2 cellular contexts compared by ENCODE assay signal in genomic region chr2:88448248-88448647, GRCh38.
TF ChIP-seq lines count a peak whose summit lies in the region.

No MANE protein-coding gene starts in this region.

TF ChIP-seq in A549, 52 proteins besides CTCF, POLR2A, EP300 and RAD21 (continued from another document):
- TF ChIP-seq, protein P1, sequence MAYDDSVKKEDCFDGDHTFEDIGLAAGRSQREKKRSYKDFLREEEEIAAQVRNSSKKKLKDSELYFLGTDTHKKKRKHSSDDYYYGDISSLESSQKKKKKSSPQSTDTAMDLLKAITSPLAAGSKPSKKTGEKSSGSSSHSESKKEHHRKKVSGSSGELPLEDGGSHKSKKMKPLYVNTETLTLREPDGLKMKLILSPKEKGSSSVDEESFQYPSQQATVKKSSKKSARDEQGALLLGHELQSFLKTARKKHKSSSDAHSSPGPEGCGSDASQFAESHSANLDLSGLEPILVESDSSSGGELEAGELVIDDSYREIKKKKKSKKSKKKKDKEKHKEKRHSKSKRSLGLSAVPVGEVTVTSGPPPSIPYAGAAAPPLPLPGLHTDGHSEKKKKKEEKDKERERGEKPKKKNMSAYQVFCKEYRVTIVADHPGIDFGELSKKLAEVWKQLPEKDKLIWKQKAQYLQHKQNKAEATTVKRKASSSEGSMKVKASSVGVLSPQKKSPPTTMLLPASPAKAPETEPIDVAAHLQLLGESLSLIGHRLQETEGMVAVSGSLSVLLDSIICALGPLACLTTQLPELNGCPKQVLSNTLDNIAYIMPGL (CRISPR knock-in tag; IDR thresholded peaks at IDR 0.05; ENCODE audit: borderline replicate concordance): no peak
- TF ChIP-seq ESRRA (IDR thresholded peaks at IDR 0.05; ENCODE audit: borderline replicate concordance, low read length) (no peak), ZFP36 (IDR thresholded peaks at IDR 0.05; ENCODE audit: borderline replicate concordance, partially characterized antibody) (no peak)
- TF ChIP-seq, protein P2, sequence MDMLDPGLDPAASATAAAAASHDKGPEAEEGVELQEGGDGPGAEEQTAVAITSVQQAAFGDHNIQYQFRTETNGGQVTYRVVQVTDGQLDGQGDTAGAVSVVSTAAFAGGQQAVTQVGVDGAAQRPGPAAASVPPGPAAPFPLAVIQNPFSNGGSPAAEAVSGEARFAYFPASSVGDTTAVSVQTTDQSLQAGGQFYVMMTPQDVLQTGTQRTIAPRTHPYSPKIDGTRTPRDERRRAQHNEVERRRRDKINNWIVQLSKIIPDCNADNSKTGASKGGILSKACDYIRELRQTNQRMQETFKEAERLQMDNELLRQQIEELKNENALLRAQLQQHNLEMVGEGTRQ (IDR thresholded peaks at IDR 0.05): no peak

TF ChIP-seq in HepG2, 621 proteins besides CTCF, POLR2A, EP300 and RAD21 (continued from another document):
- no peak for TF ChIP-seq ZBTB4 (CRISPR knock-in tag; IDR thresholded peaks at IDR 0.05; ENCODE audit: borderline replicate concordance)
- no peak for TF ChIP-seq ZIK1 (CRISPR knock-in tag; IDR thresholded peaks at IDR 0.05; ENCODE audit: borderline replicate concordance, low read depth)
- no peak for TF ChIP-seq CBFB (CRISPR knock-in tag; IDR thresholded peaks at IDR 0.05)
- no peak for TF ChIP-seq AHR (CRISPR knock-in tag; IDR thresholded peaks at IDR 0.05)
- TF ChIP-seq, protein P3, sequence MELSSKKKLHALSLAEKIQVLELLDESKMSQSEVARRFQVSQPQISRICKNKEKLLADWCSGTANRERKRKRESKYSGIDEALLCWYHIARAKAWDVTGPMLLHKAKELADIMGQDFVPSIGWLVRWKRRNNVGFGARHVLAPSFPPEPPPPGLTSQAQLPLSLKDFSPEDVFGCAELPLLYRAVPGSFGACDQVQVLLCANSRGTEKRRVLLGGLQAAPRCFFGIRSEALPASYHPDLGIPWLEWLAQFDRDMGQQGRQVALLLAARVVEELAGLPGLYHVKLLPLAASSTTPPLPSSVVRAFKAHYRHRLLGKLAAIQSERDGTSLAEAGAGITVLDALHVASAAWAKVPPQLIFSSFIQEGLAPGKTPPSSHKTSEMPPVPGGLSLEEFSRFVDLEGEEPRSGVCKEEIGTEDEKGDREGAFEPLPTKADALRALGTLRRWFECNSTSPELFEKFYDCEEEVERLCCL (CRISPR knock-in tag; IDR thresholded peaks at IDR 0.05; ENCODE audit: borderline replicate concordance): no peak
- no peak for TF ChIP-seq NFYB (CRISPR knock-in tag; IDR thresholded peaks at IDR 0.05)
